ENCODE assay signal across 13 cellular contexts in genomic region chr9:133463234-133463863, GRCh38. TPM values are rescaled to one million over a fixed set of nuclear protein-coding genes. Genes with fewer than 3 reads are reported as not detected.
A peak's percentile ranks its signal among the peaks of the same experiment; 100 is the strongest.
DNase-seq lines count a peak whose midpoint lies in the region; ATAC-seq and TF ChIP-seq lines count a peak whose summit lies in the region.
"Had no signal": no experiment of that assay in that cellular context is flagged by ENCODE, and none has a peak within 500 bp of the region (broad histone marks: within the 10 kb centered on the region; RNA-seq: fewer than 3 reads in every experiment).

No MANE protein-coding gene starts in this region.

- H3K9me3 Mint-ChIP-seq in naive B cell (no peaks in the 10 kb centered on the region), CD14-positive monocyte (peaks cover 0 to 1% (median 0%) of the 10 kb centered on the region in 7 donors)
- H3K9me3 Mint-ChIP-seq: stimulated activated effector memory CD8-positive, alpha-beta T cell treated with anti-CD3 and anti-CD28 coated beads, Interleukin-12 subunit alpha, Interleukin-12 subunit beta, amount 100 ng/mL, for 72 hours had no signal

- intact Hi-C loops in psoas muscle (cut with DNase I): loop anchor here (5.0 to 10.0 kb wide), 2 partner anchors 46 to 109 kb away; partner anchors contain the start of genes REXO4 (in 1 of the 2), SURF1 (in 1 of the 2) and SURF2 (in 1 of the 2)
- intact Hi-C loops in CD14-positive monocyte (cut with micrococcal nuclease): no loop called here

- peak; percentile 63 to 67 for DNase-seq in NCI-H1930 (lab: John Stamatoyannopoulos, UW)
- DNase-seq in brain microvascular endothelial cell: no peak
- DNase-seq in naive B cell: no peak
- no peak for DNase-seq in psoas muscle
- no peak for DNase-seq in CD14-positive monocyte (ENCODE audit: low spot score)
- DNase-seq in globus pallidus (ENCODE audit: low spot score): no peak
- DNase-seq in stimulated activated CD4-positive, alpha-beta T cell treated with anti-CD3 and anti-CD28 coated beads, Interleukin-4, amount 100 ng/mL, for 1 hour: no peak
- DNase-seq: activated T-cell treated with anti-CD3 and anti-CD28 coated beads for 4 hours, NCI-H1105 had no signal

- H3K4me1 ChIP-seq in psoas muscle: peaks cover 17% of the 10 kb centered on the region

- H3K4me3 ChIP-seq in brain microvascular endothelial cell (ENCODE audit: low read depth, low read length) (no peak overlapping the region), psoas muscle (no peak overlapping the region)
- H3K4me3 ChIP-seq: ascending aorta had no signal

- in situ Hi-C loops in brain microvascular endothelial cell (cut with HindIII; ENCODE audit: low pct_ligation_motif_present, low sequenced_read_pairs): no loop called here

- peaks cover 24 to 43% (median 36%) of the 10 kb centered on the region in 3 donors for H3K4me1 Mint-ChIP-seq in naive B cell
- peaks cover 21% of the 10 kb centered on the region for H3K4me1 Mint-ChIP-seq in CD14-positive monocyte

- peak overlapping the region in 2 of 8 donors; percentile 56 to 92 for H3K4me3 Mint-ChIP-seq in naive B cell
- peak overlapping the region in 1 of 2 donors; percentile 15 for H3K4me3 Mint-ChIP-seq in CD14-positive monocyte
- H3K4me3 Mint-ChIP-seq: stimulated activated effector memory CD8-positive, alpha-beta T cell treated with anti-CD3 and anti-CD28 coated beads, Interleukin-12 subunit alpha, Interleukin-12 subunit beta, amount 100 ng/mL, for 72 hours had no signal

- TF ChIP-seq CTCF in GM12872 (IDR thresholded peaks at IDR 0.05; ENCODE audit: insufficient read depth, low read depth, low read length) (peak; percentile 48; the same call in 2 of the 3 replicates), brain microvascular endothelial cell (IDR thresholded peaks at IDR 0.05; ENCODE audit: low read depth, low read length, missing control alignments) (peak; percentile 10), psoas muscle (IDR thresholded peaks at IDR 0.05) (no peak), CD14-positive monocyte (IDR thresholded peaks at IDR 0.05) (no peak)

- H3K27ac ChIP-seq in brain microvascular endothelial cell (no peak overlapping the region), psoas muscle (no peak overlapping the region)
- H3K27ac ChIP-seq: ascending aorta had no signal

- H3K27ac Mint-ChIP-seq in naive B cell: peak overlapping the region in 4 of 6 donors; percentile 20 to 89 (median 60)
- H3K27ac Mint-ChIP-seq in CD14-positive monocyte: no peak overlapping the region

- H3K36me3 ChIP-seq in brain microvascular endothelial cell (replicated peaks) (no peaks in the 10 kb centered on the region), psoas muscle (ENCODE audit: insufficient read depth in 1 of 2, low read depth in 1 of 2) (peaks cover 0 to 23% of the 10 kb centered on the region in 2 donors)

- no peaks in the 10 kb centered on the region for H3K9me3 ChIP-seq in psoas muscle
- H3K9me3 ChIP-seq: ascending aorta had no signal

- no peaks in the 10 kb centered on the region for H3K27me3 ChIP-seq in brain microvascular endothelial cell (replicated peaks)
- H3K27me3 ChIP-seq in psoas muscle (ENCODE audit: insufficient read depth in 3 of 3, low read length in 2 of 3): no peaks in the 10 kb centered on the region
- H3K27me3 ChIP-seq: ascending aorta had no signal

- no peaks in the 10 kb centered on the region for H3K36me3 Mint-ChIP-seq in naive B cell
- no peaks in the 10 kb centered on the region for H3K36me3 Mint-ChIP-seq in CD14-positive monocyte

- ATAC-seq in naive B cell (ENCODE audit: low read depth in 2 of 2) (no peak), psoas muscle (no peak)
- ATAC-seq: Panc1; stimulated activated effector memory CD8-positive, alpha-beta T cell treated with anti-CD3 and anti-CD28 coated beads, Interleukin-12 subunit alpha, Interleukin-12 subunit beta, amount 100 ng/mL, for 72 hours had no signal

- no peaks in the 10 kb centered on the region for H3K27me3 Mint-ChIP-seq in naive B cell
- H3K27me3 Mint-ChIP-seq in CD14-positive monocyte (ENCODE audit: low read depth in 3 of 3): peaks cover 12 to 32% (median 13%) of the 10 kb centered on the region in 3 donors

- 89 to 91% (median 89%) methylated on average over 21 to 22 of the region's 22 CpGs for WGBS in psoas muscle, 3 donors

RNA-seq across cellular contexts. Expression of gene CACFD1, which starts 3.6 kb away (rescaled TPM):
- polyA plus RNA-seq in naive B cell (ENCODE audit: low read depth in 6 of 6) (10 to 100 TPM; 14.7 to 23.5 (median 18.7) TPM), psoas muscle (1 to 10 TPM; 4.4 to 7.4 (median 5.6) TPM), CD14-positive monocyte (1 to 10 TPM; 5.0 to 5.1 TPM)
- total RNA-seq in psoas muscle: 1 to 10 TPM; 2.8 to 9.4 (median 7.2) TPM

RNA-seq across cellular contexts. Expression of gene SLC2A6, which starts 15.6 kb away (rescaled TPM):
- polyA plus RNA-seq in naive B cell (ENCODE audit: low read depth in 6 of 6): 10 to 100 TPM; 25.6 to 49.3 (median 31.0) TPM
- 1 to 10 TPM; 1.2 to 2.7 (median 1.7) TPM for total RNA-seq in psoas muscle
- polyA plus RNA-seq in psoas muscle: 1 to 10 TPM; 1.3 to 2.2 (median 1.8) TPM
- polyA plus RNA-seq in CD14-positive monocyte: 10 to 100 TPM; 43.2 to 60.4 TPM

RNA-seq across cellular contexts. Expression of gene ADAMTS13, which starts 41.2 kb away (rescaled TPM):
- polyA plus RNA-seq in naive B cell (ENCODE audit: low read depth in 6 of 6) (under 1 TPM in 2 of 6 donors, not detected in 4; 0.23 to 0.25 TPM), psoas muscle (1 to 10 TPM in 2 of 3 donors, under 1 TPM in 1; 0.73 to 2.6 (median 1.8) TPM), CD14-positive monocyte (not detected)
- total RNA-seq in psoas muscle: 1 to 10 TPM; 2.0 to 6.7 (median 2.5) TPM

RNA-seq across cellular contexts. Expression of gene REXO4, which starts 45.5 kb away (rescaled TPM):
- polyA plus RNA-seq in naive B cell (ENCODE audit: low read depth in 6 of 6) (10 to 100 TPM in 5 of 6 donors, 1 to 10 TPM in 1; 4.3 to 27.7 (median 15.1) TPM), psoas muscle (10 to 100 TPM; 31.7 to 75.2 (median 54.9) TPM), CD14-positive monocyte (1 to 10 TPM; 3.0 to 4.2 TPM)
- 10 to 100 TPM; 23.8 to 31.2 (median 28.6) TPM for total RNA-seq in psoas muscle

Comparison
In these comparisons a context has a peak if more than half of its experiments do, and no peak if none do; other contexts are left out.
1. CTCF ChIP-seq: peak in GM12872 (single experiment) and brain microvascular endothelial cell (single experiment); none in psoas muscle (single experiment) and CD14-positive monocyte (single experiment).
2. DNase-seq: peak in NCI-H1930 (2 of 2); none in brain microvascular endothelial cell (single experiment), naive B cell (single experiment), psoas muscle (0 of 2), CD14-positive monocyte (single experiment), globus pallidus (single experiment) and stimulated activated CD4-positive, alpha-beta T cell treated with anti-CD3 and anti-CD28 coated beads, Interleukin-4, amount 100 ng/mL, for 1 hour (single experiment).
3. H3K27ac Mint-ChIP-seq: peak in naive B cell (4 of 6); none in CD14-positive monocyte (0 of 7).
4. RNA of gene SLC2A6, which starts 15.6 kb away (polyA plus RNA-seq): 43.2 to 60.4 TPM in CD14-positive monocyte and 25.6 to 49.3 TPM in naive B cell; 1.3 to 2.2 TPM in psoas muscle; every median in the first group is over 4 times any median in the second.
5. intact Hi-C loops: an anchor here in psoas muscle (5.0 to 10.0 kb wide); none called in CD14-positive monocyte.